In genomic region chr1:160975026-160975425, GRCh38 we compare ENCODE assay signal across 35 cellular contexts. TPM values are rescaled to one million over a fixed set of nuclear protein-coding genes. Genes with fewer than 3 reads are reported as not detected.
"Had no signal": no experiment of that assay in that cellular context is flagged by ENCODE, and none has a peak within 500 bp of the region (broad histone marks: within the 10 kb centered on the region; RNA-seq: fewer than 3 reads in every experiment).

No MANE protein-coding gene starts in this region.

- H3K4me1 ChIP-seq: breast epithelium, gastroesophageal sphincter, sigmoid colon, upper lobe of left lung, vagina had no signal

- H3K36me3 Mint-ChIP-seq: activated naive CD4-positive, alpha-beta T cell treated with anti-CD3 and anti-CD28 coated beads, Interleukin-2, amount 10 ng/mL, durations not matched to agents 7 days and 5 days; stimulated activated memory B cell treated with anti-CD40 and anti-IgM and Interleukin-4, amounts not matched to agents 10 μg/mL and 1 μg/mL and 100 μg/mL, for 72 hours; WTC11 had no signal

- ATAC-seq: gastroesophageal sphincter; left ventricle myocardium superior; mucosa of descending colon; stimulated activated memory B cell treated with anti-CD40 and anti-IgM and Interleukin-4, amounts not matched to agents 10 μg/mL and 1 μg/mL and 100 μg/mL, for 72 hours; stimulated activated naive CD8-positive, alpha-beta T cell treated with anti-CD3 and anti-CD28 coated beads, Interleukin-15, amount 100 ng/mL, for 72 hours; WTC11 had no signal

- H3K4me3 ChIP-seq: breast epithelium, gastroesophageal sphincter, hepatocyte, mucosa of descending colon, ovary, sigmoid colon, upper lobe of left lung, vagina had no signal

- H3K4me1 Mint-ChIP-seq: activated CD4-positive, alpha-beta memory T cell treated with anti-CD3 and anti-CD28 coated beads, Interleukin-2, amount 10 ng/mL, durations not matched to agents 7 days and 5 days; activated CD4-positive, alpha-beta T cell treated with anti-CD3 and anti-CD28 coated beads, Interleukin-2, amount 10 ng/mL, durations not matched to agents 7 days and 5 days; activated naive CD4-positive, alpha-beta T cell treated with anti-CD3 and anti-CD28 coated beads, Interleukin-2, amount 10 ng/mL, durations not matched to agents 7 days and 5 days; nephron had no signal

- DNase-seq: activated CD4-positive, alpha-beta memory T cell treated with anti-CD3 and anti-CD28 coated beads, Interleukin-2, amount 10 ng/mL, durations not matched to agents 7 days and 5 days; activated CD4-positive, alpha-beta T cell treated with anti-CD3 and anti-CD28 coated beads for 1 hour; activated CD4-positive, alpha-beta T cell treated with anti-CD3 and anti-CD28 coated beads, Interleukin-2, amount 10 ng/mL, durations not matched to agents 7 days and 5 days; activated CD8-positive, alpha-beta memory T cell treated with anti-CD3 and anti-CD28 coated beads, Interleukin-2, amount 50 U/mL, for 48 hours; activated gamma-delta T cell; activated naive CD4-positive, alpha-beta T cell treated with anti-CD3 and anti-CD28 coated beads, Interleukin-2, amount 10 ng/mL, durations not matched to agents 7 days and 5 days; activated T-cell treated with anti-CD3 and anti-CD28 coated beads, Interleukin-2, amount 50 U/mL, for 24 hours; amniotic stem cell; central memory CD4-positive, alpha-beta T cell; islet precursor cell; left ventricle myocardium superior; mucosa of descending colon; ovary; retina; sigmoid colon; small intestine; stimulated activated CD4-positive, alpha-beta T cell treated with anti-CD3 and anti-CD28 coated beads, Interleukin-4, amount 100 ng/mL, for 24 hours; stimulated activated naive CD8-positive, alpha-beta T cell treated with anti-CD3 and anti-CD28 coated beads, Interleukin-15, amount 100 ng/mL, for 72 hours; substantia nigra; upper lobe of left lung had no signal

- H3K27me3 Mint-ChIP-seq: stimulated activated memory B cell treated with anti-CD40 and anti-IgM and Interleukin-4, amounts not matched to agents 10 μg/mL and 1 μg/mL and 100 μg/mL, for 72 hours had no signal

- H3K27ac Mint-ChIP-seq: activated CD4-positive, alpha-beta memory T cell treated with anti-CD3 and anti-CD28 coated beads, Interleukin-2, amount 10 ng/mL, durations not matched to agents 7 days and 5 days; activated CD4-positive, alpha-beta T cell treated with anti-CD3 and anti-CD28 coated beads, Interleukin-2, amount 10 ng/mL, durations not matched to agents 7 days and 5 days; activated naive CD4-positive, alpha-beta T cell treated with anti-CD3 and anti-CD28 coated beads, Interleukin-2, amount 10 ng/mL, durations not matched to agents 7 days and 5 days; activated T-cell treated with anti-CD3 and anti-CD28 coated beads, Interleukin-2, amount 50 U/mL, for 24 hours; nephron; progenitor cell of endocrine pancreas; stimulated activated memory B cell treated with anti-CD40 and anti-IgM and Interleukin-4, amounts not matched to agents 10 μg/mL and 1 μg/mL and 100 μg/mL, for 72 hours; stimulated activated naive CD8-positive, alpha-beta T cell treated with anti-CD3 and anti-CD28 coated beads, Interleukin-15, amount 100 ng/mL, for 72 hours; WTC11 had no signal

- H3K27me3 ChIP-seq: breast epithelium, hepatocyte, ovary, upper lobe of left lung, vagina had no signal

- H3K9me3 ChIP-seq: breast epithelium, gastroesophageal sphincter, mucosa of descending colon, neutrophil, ovary, sigmoid colon, upper lobe of left lung, vagina had no signal

- H3K4me3 Mint-ChIP-seq: activated CD4-positive, alpha-beta memory T cell treated with anti-CD3 and anti-CD28 coated beads, Interleukin-2, amount 10 ng/mL, durations not matched to agents 7 days and 5 days; activated CD4-positive, alpha-beta T cell treated with anti-CD3 and anti-CD28 coated beads, Interleukin-2, amount 10 ng/mL, durations not matched to agents 7 days and 5 days; activated naive CD4-positive, alpha-beta T cell treated with anti-CD3 and anti-CD28 coated beads, Interleukin-2, amount 10 ng/mL, durations not matched to agents 7 days and 5 days; activated T-cell treated with anti-CD3 and anti-CD28 coated beads, Interleukin-2, amount 50 U/mL, for 24 hours; nephron; stimulated activated memory B cell treated with anti-CD40 and anti-IgM and Interleukin-4, amounts not matched to agents 10 μg/mL and 1 μg/mL and 100 μg/mL, for 72 hours; stimulated activated naive CD8-positive, alpha-beta T cell treated with anti-CD3 and anti-CD28 coated beads, Interleukin-15, amount 100 ng/mL, for 72 hours; WTC11 had no signal

- H3K27ac ChIP-seq: breast epithelium, gastroesophageal sphincter, hepatocyte, neutrophil, ovary, sigmoid colon, upper lobe of left lung, vagina had no signal

- H3K36me3 ChIP-seq: breast epithelium, gastroesophageal sphincter, neutrophil, ovary, sigmoid colon, upper lobe of left lung, vagina had no signal

RNA-seq across cellular contexts. Expression of gene ITLN2, which starts 20.4 kb away (rescaled TPM):
- total RNA-seq: activated CD4-positive, alpha-beta memory T cell treated with anti-CD3 and anti-CD28 coated beads, Interleukin-2, amount 10 ng/mL, durations not matched to agents 7 days and 5 days; activated CD4-positive, alpha-beta T cell treated with anti-CD3 and anti-CD28 coated beads, Interleukin-2, amount 10 ng/mL, durations not matched to agents 7 days and 5 days; endothelial cell of umbilical vein; fibroblast of lung; fibroblast of villous mesenchyme; gastroesophageal sphincter; left ventricle myocardium superior; lung microvascular endothelial cell; mesenteric fat pad; mucosa of descending colon; myocyte; sigmoid colon had no signal
- polyA plus RNA-seq: fibroblast of lung had no signal
